ENCODE assay signal across 8 cellular contexts in the genomic region with DNA sequence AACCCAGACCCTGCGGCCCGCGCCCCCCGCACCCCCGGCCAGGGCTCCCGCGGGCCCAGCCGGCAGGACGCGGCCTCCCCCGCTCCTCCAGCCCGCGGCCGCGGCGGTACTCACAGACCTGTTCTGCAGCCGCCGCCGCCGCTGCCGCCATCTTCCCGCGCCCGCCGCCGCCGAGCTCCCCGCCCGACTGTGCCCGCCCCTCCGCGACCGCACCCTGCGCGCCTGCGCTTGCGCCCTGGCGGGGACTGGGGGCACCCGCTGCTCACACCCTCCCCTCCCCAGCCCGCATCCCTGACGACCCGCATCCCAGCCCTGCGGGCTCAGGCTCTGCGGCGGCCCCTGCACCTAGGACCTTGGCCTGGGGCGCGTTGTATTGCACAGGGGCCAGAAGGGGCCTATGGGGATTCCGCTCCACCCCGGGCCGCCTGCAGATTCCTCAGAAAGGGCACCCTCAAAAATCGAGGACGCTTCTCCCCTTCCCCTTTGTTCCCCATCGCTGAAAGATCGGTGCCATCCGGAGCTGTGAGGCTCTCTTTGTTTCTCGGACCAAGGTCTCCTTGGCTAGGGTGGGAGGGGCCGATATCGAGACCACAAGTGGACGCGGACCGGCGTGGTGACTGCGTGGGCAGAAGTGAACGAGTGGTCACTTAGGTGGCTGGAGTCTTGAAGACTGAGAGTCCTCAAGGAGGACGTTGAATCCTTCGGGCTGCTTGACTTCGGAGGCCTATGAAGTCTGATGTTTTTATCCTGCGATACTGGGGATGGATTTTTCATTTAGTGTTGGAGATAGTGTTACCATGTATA. TPM values are rescaled to one million over a fixed set of nuclear protein-coding genes. Genes with fewer than 3 reads are reported as not detected.
DNase-seq lines count a peak whose midpoint lies in the region; ATAC-seq lines count a peak whose summit lies in the region.

TSS of gene SGCB (minus strand) at position 191 of the 804 bp plus-strand sequence. CDS start at position 151, 40 bp downstream.

- H3K4me3 ChIP-seq in CD4-positive, CD25-positive, alpha-beta regulatory T cell (ENCODE audit: low read depth, low read length), result peak within 1 kb of the TSS; percentile 75
- H3K4me3 ChIP-seq in neuron (ENCODE audit: low read length) (peak within 1 kb of the TSS; percentile 71), stomach smooth muscle (ENCODE audit: low read length in 2 of 2) (peak within 1 kb of the TSS; percentile 81 to 86)

- peaks cover 3% of the 10 kb centered on the region for H3K36me3 Mint-ChIP-seq in CD4-positive, CD25-positive, alpha-beta regulatory T cell

- peak within 1 kb of the TSS; percentile 95 for H2AFZ ChIP-seq in neuron (ENCODE audit: low read depth, low read length)

- H3K9me3 ChIP-seq in CD4-positive, CD25-positive, alpha-beta regulatory T cell (ENCODE audit: control insufficient read depth in 2 of 2, low read length in 2 of 2), result no peaks in the 10 kb centered on the region
- H3K9me3 ChIP-seq in neuron (ENCODE audit: low read length), result no peaks in the 10 kb centered on the region
- H3K9me3 ChIP-seq in stomach smooth muscle (ENCODE audit: control insufficient read depth in 2 of 2, low read length in 2 of 2), result no peaks in the 10 kb centered on the region

- no peaks in the 10 kb centered on the region for H3K36me3 ChIP-seq in CD4-positive, CD25-positive, alpha-beta regulatory T cell (ENCODE audit: control insufficient read depth, insufficient read depth, low read length)
- peaks cover 5% of the 10 kb centered on the region for H3K36me3 ChIP-seq in neuron (ENCODE audit: insufficient read depth, low read length)
- no peaks in the 10 kb centered on the region for H3K36me3 ChIP-seq in stomach smooth muscle (ENCODE audit: control insufficient read depth in 2 of 2, insufficient read depth in 2 of 2, low read length in 2 of 2)

- peak within 1 kb of the TSS; percentile 64 to 75 for H3K9ac ChIP-seq in stomach smooth muscle (ENCODE audit: low read length in 2 of 2)

- H3K4me3 Mint-ChIP-seq in CD4-positive, CD25-positive, alpha-beta regulatory T cell, result peak within 1 kb of the TSS; percentile 83 to 93 (median 87)

- peaks cover 10 to 41% (median 23%) of the 10 kb centered on the region in 4 donors for H3K4me1 Mint-ChIP-seq in CD4-positive, CD25-positive, alpha-beta regulatory T cell

- H3K4me1 ChIP-seq in CD4-positive, CD25-positive, alpha-beta regulatory T cell (ENCODE audit: control insufficient read depth, insufficient read depth, low read length, poor library complexity, severe bottlenecking), result peaks cover 12% of the 10 kb centered on the region
- H3K4me1 ChIP-seq in neuron (ENCODE audit: insufficient read depth, low read length) (peaks cover 9% of the 10 kb centered on the region), stomach smooth muscle (ENCODE audit: control insufficient read depth, insufficient read depth, low read length) (no peaks in the 10 kb centered on the region)

- peaks cover 18% of the 10 kb centered on the region for H3K27me3 ChIP-seq in CD4-positive, CD25-positive, alpha-beta regulatory T cell (ENCODE audit: control insufficient read depth, insufficient read depth, low read length)
- H3K27me3 ChIP-seq in neuron (ENCODE audit: insufficient read depth, low read length) (peaks cover 14% of the 10 kb centered on the region), stomach smooth muscle (ENCODE audit: control insufficient read depth in 1 of 2, insufficient read depth in 2 of 2, low read length in 2 of 2) (no peaks in the 10 kb centered on the region)

- H3K27me3 Mint-ChIP-seq in CD4-positive, CD25-positive, alpha-beta regulatory T cell, result peaks cover 35% of the 10 kb centered on the region

- peak within 1 kb of the TSS; percentile 65 to 76 (median 72) for H3K27ac Mint-ChIP-seq in CD4-positive, CD25-positive, alpha-beta regulatory T cell

- H3K9me3 Mint-ChIP-seq in CD4-positive, CD25-positive, alpha-beta regulatory T cell, result peaks cover 0 to 2% (median 0%) of the 10 kb centered on the region in 7 donors

- peak; percentile 87 to 89 for ATAC-seq in CD4-positive, CD25-positive, alpha-beta regulatory T cell (ENCODE audit: low read depth in 2 of 2)
- ATAC-seq in GM19397 (IDR thresholded peaks at IDR 0.05; ENCODE audit: unreplicated experiment) (peak; percentile 95), HG03520 (IDR thresholded peaks at IDR 0.05; ENCODE audit: unreplicated experiment) (peak; percentile 91)

- peak; percentile 60 to 62 (median 62) for DNase-seq in CD4-positive, CD25-positive, alpha-beta regulatory T cell
- peak; percentile 59 for DNase-seq in RKO (ENCODE audit: low spot score)
- peak; percentile 60 for DNase-seq in activated gamma-delta T cell (lab: John Stamatoyannopoulos, UW)
- peak; percentile 23 for DNase-seq in foreskin melanocyte

- H3K27ac ChIP-seq in CD4-positive, CD25-positive, alpha-beta regulatory T cell (ENCODE audit: insufficient read depth, low read length, poor library complexity, severe bottlenecking), result no peak within 1 kb of the TSS
- no peak within 1 kb of the TSS for H3K27ac ChIP-seq in stomach smooth muscle (ENCODE audit: low read length)

RNA-seq across cellular contexts. Expression of gene SGCB, which starts in this region (rescaled TPM):
- total RNA-seq in CD4-positive, CD25-positive, alpha-beta regulatory T cell, result 6.1 TPM
- polyA plus RNA-seq in CD4-positive, CD25-positive, alpha-beta regulatory T cell, result 1 to 10 TPM; 3.6 to 8.3 (median 6.0) TPM
